Comparison of ENCODE assay signal across 20 cellular contexts in the genomic region with DNA sequence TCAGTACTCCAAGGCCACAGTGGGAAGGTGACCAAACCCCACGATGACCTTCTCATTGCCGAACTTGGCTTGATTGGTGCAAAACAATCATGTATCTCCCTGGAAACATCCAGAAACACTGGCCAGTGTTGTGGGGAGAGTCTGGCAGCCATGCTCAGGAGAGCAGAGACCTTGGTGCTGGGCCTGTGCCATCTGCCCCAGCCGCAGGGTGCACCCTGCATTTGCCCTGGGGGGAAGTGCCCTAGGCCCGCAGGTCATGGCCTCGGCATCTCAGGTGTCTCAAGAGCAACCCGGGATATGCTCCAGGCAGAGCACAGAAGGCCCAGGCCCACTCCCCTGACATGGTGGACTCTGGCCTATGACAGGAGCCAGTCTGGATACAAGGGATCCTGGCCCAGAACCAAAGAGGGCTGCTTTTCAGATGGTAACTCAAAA.
"Had no signal": no experiment of that assay in that cellular context is flagged by ENCODE, and none has a peak within 500 bp of the region (broad histone marks: within the 10 kb centered on the region; RNA-seq: fewer than 3 reads in every experiment).

No MANE protein-coding gene starts in this region.

- H3K27ac ChIP-seq: adrenal gland, lower lobe of right lung, vagina had no signal

- DNase-seq: activated B cell treated with CpG ODN at 0.5 μM for 24 hours; activated CD4-positive, alpha-beta T cell treated with anti-CD3 and anti-CD28 coated beads for 36 hours; activated CD4-positive, alpha-beta T cell treated with anti-CD3 and anti-CD28 coated beads, Interleukin-2, amount 50 U/mL, for 4 hours; activated CD8-positive, alpha-beta memory T cell treated with anti-CD3 and anti-CD28 coated beads for 24 hours; activated CD8-positive, alpha-beta memory T cell treated with anti-CD3 and anti-CD28 coated beads, Interleukin-2, amount 50 U/mL, for 4 hours; activated T-cell treated with anti-CD3 and anti-CD28 coated beads, Interleukin-2, amount 50 U/mL, for 24 hours; adrenal gland; cortex of kidney; foreskin fibroblast; hippocampal formation; lower lobe of right lung; mesendoderm; nephron progenitor cell; nucleus accumbens; stimulated activated CD4-positive, alpha-beta T cell treated with anti-CD3 and anti-CD28 coated beads, Interleukin-12 subunit alpha, Interleukin-12 subunit beta, amount 100 ng/mL, for 4 hours; T1000 had no signal

- H3K4me3 ChIP-seq: adrenal gland, breast epithelium, lower lobe of right lung, mucosa of descending colon, vagina had no signal

- H3K4me1 ChIP-seq: breast epithelium had no signal

- ATAC-seq: activated CD4-positive, alpha-beta T cell treated with anti-CD3 and anti-CD28 coated beads for 36 hours; activated T-helper 17 cell treated with anti-CD3 and anti-CD28 coated beads, Interleukin-2, amount 50 U/mL, for 72 hours; lower lobe of right lung; mucosa of descending colon had no signal

- H3K27me3 ChIP-seq: adrenal gland, breast epithelium, vagina had no signal

- H3K9me3 ChIP-seq: adrenal gland, breast epithelium, lower lobe of right lung, mucosa of descending colon, vagina had no signal

- H3K36me3 ChIP-seq: adrenal gland, breast epithelium, lower lobe of right lung, vagina had no signal
